Comparison of ENCODE assay signal across 8 cellular contexts in the genomic region with DNA sequence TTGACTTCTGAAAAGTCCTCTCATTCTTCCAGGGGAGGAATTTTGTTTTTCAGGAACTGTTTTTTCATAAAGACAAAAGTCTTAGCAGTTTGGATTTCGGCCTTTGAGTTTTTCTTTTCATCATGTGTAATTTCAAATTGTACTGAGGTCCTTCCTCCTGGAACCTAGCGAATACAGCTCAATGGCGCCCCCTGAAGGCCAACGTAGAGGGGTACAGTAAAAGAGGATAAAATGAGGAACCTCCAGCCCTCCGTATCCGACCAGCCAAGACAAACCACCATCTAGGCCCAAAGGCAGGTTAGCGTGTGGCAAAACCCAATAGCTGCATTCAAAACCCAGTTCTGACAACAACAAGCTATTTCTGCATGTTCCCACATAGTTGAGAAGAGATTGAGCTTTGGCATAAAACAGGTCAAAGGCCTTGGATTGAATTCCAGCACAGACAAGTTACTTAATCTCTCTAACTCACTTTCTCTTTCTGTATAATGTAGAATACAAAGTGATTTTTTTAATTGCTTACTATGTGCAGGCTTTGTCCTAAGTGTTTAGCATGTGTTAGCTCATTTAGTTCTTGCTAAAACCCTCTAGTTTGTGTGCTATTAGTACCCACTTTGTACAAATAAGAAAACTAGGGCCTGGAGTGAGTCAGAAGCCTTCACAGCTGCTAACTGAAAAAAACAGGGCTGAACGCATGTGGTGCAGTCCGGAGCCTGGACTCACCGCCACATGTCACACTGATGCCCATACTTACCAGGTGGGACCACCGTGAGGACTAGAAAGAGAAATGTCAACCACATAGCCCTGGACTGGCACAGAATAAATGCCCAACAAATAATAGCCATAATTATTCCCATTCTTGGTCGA. TPM values are rescaled to one million over a fixed set of nuclear protein-coding genes. Genes with fewer than 3 reads are reported as not detected.
A peak's percentile ranks its signal among the peaks of the same experiment; 100 is the strongest.
DNase-seq lines count a peak whose midpoint lies in the region; ATAC-seq and TF ChIP-seq lines count a peak whose summit lies in the region.

No MANE protein-coding gene starts in this region.

- peak overlapping the region; percentile 97 for H3K27ac Mint-ChIP-seq in activated T-helper 2 cell treated with anti-CD3 and anti-CD28 coated beads, Interferon-gamma antibody, Interleukin-2, Interleukin-4, amounts not matched to agents 10 μg/mL and 5 μg/mL and 100 μg/mL, durations not matched to agents 14 hours and 24 hours and 36 hours

- ATAC-seq in GM21526 (IDR thresholded peaks at IDR 0.05; ENCODE audit: low FRiP score, unreplicated experiment): peak; percentile 61
- ATAC-seq in thoracic aorta (ENCODE audit: insufficient number of reproducible peaks, low FRiP score, low read depth): peak; percentile 80

- TF ChIP-seq RAD21 in Ishikawa (IDR thresholded peaks at IDR 0.05; ENCODE audit: low read depth): peak; percentile 99

- H3K27me3 ChIP-seq in osteoblast (ENCODE audit: insufficient read depth, low read length): no peaks in the 10 kb centered on the region
- no peaks in the 10 kb centered on the region for H3K27me3 ChIP-seq in thoracic aorta (replicated peaks; ENCODE audit: insufficient read depth)

- H3K4me3 ChIP-seq in foreskin fibroblast (ENCODE audit: low read depth in 1 of 2, low read length in 2 of 2): no peak overlapping the region
- H3K4me3 ChIP-seq in osteoblast (ENCODE audit: insufficient read depth, low read length): peak overlapping the region; percentile 37
- H3K4me3 ChIP-seq in thoracic aorta: no peak overlapping the region

- peaks cover 7% of the 10 kb centered on the region for H3K4me1 ChIP-seq in osteoblast (ENCODE audit: insufficient read depth, low read length)
- peaks cover 0 to 15% of the 10 kb centered on the region in 2 donors for H3K4me1 ChIP-seq in thoracic aorta (ENCODE audit: control insufficient read depth in 1 of 2, low read depth in 2 of 2)

- DNase-seq in DMS114 treated with DMSO at 0.1 percent for 48 hours (lab: John Stamatoyannopoulos, UW; ENCODE audit: unreplicated experiment) (peak; percentile 31), RPMI8226 (peak; percentile 83), foreskin fibroblast (peak; percentile 75 to 93), osteoblast (ENCODE audit: insufficient read length, low spot score, missing footprints) (no peak), thoracic aorta (ENCODE audit: low spot score) (peak; percentile 59)
- peak; percentile 81 for DNase-seq in activated T-helper 2 cell treated with anti-CD3 and anti-CD28 coated beads, Interferon-gamma antibody, Interleukin-2, Interleukin-4, amounts not matched to agents 10 μg/mL and 5 μg/mL and 100 μg/mL, durations not matched to agents 14 hours and 24 hours and 36 hours (ENCODE audit: low spot score)

- H2AFZ ChIP-seq in osteoblast (ENCODE audit: low read length): peak overlapping the region; percentile 94

- H3K27ac ChIP-seq in osteoblast (ENCODE audit: low read depth, low read length) (peak overlapping the region; percentile 59), thoracic aorta (peak overlapping the region; percentile 35 to 63)

- H3K9me3 Mint-ChIP-seq in activated T-helper 2 cell treated with anti-CD3 and anti-CD28 coated beads, Interferon-gamma antibody, Interleukin-2, Interleukin-4, amounts not matched to agents 10 μg/mL and 5 μg/mL and 100 μg/mL, durations not matched to agents 14 hours and 24 hours and 36 hours: no peaks in the 10 kb centered on the region

- TF ChIP-seq EP300 in Ishikawa (IDR thresholded peaks at IDR 0.05; ENCODE audit: borderline replicate concordance): no peak

- intact Hi-C loops in activated T-helper 2 cell treated with anti-CD3 and anti-CD28 coated beads, Interferon-gamma antibody, Interleukin-2, Interleukin-4, amounts not matched to agents 10 μg/mL and 5 μg/mL and 100 μg/mL, durations not matched to agents 14 hours and 24 hours and 36 hours (cut with micrococcal nuclease): loop anchor here (1.0 to 2.0 kb wide), 7 partner anchors 107 to 600 kb away; no protein-coding TSS in a partner anchor

- peak overlapping the region; percentile 28 for H3K4me3 Mint-ChIP-seq in activated T-helper 2 cell treated with anti-CD3 and anti-CD28 coated beads, Interferon-gamma antibody, Interleukin-2, Interleukin-4, amounts not matched to agents 10 μg/mL and 5 μg/mL and 100 μg/mL, durations not matched to agents 14 hours and 24 hours and 36 hours (ENCODE audit: low read depth)

- no peaks in the 10 kb centered on the region for H3K36me3 ChIP-seq in osteoblast (ENCODE audit: insufficient read depth, low read length)
- H3K36me3 ChIP-seq in thoracic aorta: no peaks in the 10 kb centered on the region

- H3K4me1 Mint-ChIP-seq in activated T-helper 2 cell treated with anti-CD3 and anti-CD28 coated beads, Interferon-gamma antibody, Interleukin-2, Interleukin-4, amounts not matched to agents 10 μg/mL and 5 μg/mL and 100 μg/mL, durations not matched to agents 14 hours and 24 hours and 36 hours (ENCODE audit: low read depth): peaks cover 59% of the 10 kb centered on the region

- H3K36me3 Mint-ChIP-seq in activated T-helper 2 cell treated with anti-CD3 and anti-CD28 coated beads, Interferon-gamma antibody, Interleukin-2, Interleukin-4, amounts not matched to agents 10 μg/mL and 5 μg/mL and 100 μg/mL, durations not matched to agents 14 hours and 24 hours and 36 hours (ENCODE audit: low read depth): no peaks in the 10 kb centered on the region

- no peaks in the 10 kb centered on the region for H3K9me3 ChIP-seq in osteoblast (ENCODE audit: low read depth, low read length)
- H3K9me3 ChIP-seq in thoracic aorta: no peaks in the 10 kb centered on the region

- H4K20me1 ChIP-seq in osteoblast (ENCODE audit: insufficient read depth, low read length): no peaks in the 10 kb centered on the region

- no peaks in the 10 kb centered on the region for H3K27me3 Mint-ChIP-seq in activated T-helper 2 cell treated with anti-CD3 and anti-CD28 coated beads, Interferon-gamma antibody, Interleukin-2, Interleukin-4, amounts not matched to agents 10 μg/mL and 5 μg/mL and 100 μg/mL, durations not matched to agents 14 hours and 24 hours and 36 hours (ENCODE audit: low read depth)

- no peaks in the 10 kb centered on the region for H3K79me2 ChIP-seq in osteoblast (ENCODE audit: insufficient read depth, low read length)

- TF ChIP-seq CTCF in foreskin fibroblast (IDR thresholded peaks at IDR 0.05; ENCODE audit: low read depth, low read length): peak; percentile 76
- peak; percentile 92 for TF ChIP-seq CTCF in osteoblast (IDR thresholded peaks at IDR 0.05; ENCODE audit: extremely low read depth, low read depth, low read length)
- peak; percentile 83 for TF ChIP-seq CTCF in thoracic aorta (IDR thresholded peaks at IDR 0.05)

- H3K4me2 ChIP-seq in osteoblast (ENCODE audit: insufficient read depth, low read length): peak overlapping the region; percentile 73

TF ChIP-seq in Ishikawa, 13 proteins besides CTCF, POLR2A, EP300 and RAD21:
- TF ChIP-seq EGR1 (IDR thresholded peaks at IDR 0.05) (no peak), FOXM1 (IDR thresholded peaks at IDR 0.05; ENCODE audit: borderline replicate concordance, low read depth) (no peak), TEAD4 (IDR thresholded peaks at IDR 0.05) (no peak), ZBTB7A (IDR thresholded peaks at IDR 0.05; ENCODE audit: low read depth) (no peak), YY1 (IDR thresholded peaks at IDR 0.05; ENCODE audit: low read depth) (no peak), CREB1 (IDR thresholded peaks at IDR 0.05; ENCODE audit: low read depth) (no peak)
- TF ChIP-seq, protein P1, sequence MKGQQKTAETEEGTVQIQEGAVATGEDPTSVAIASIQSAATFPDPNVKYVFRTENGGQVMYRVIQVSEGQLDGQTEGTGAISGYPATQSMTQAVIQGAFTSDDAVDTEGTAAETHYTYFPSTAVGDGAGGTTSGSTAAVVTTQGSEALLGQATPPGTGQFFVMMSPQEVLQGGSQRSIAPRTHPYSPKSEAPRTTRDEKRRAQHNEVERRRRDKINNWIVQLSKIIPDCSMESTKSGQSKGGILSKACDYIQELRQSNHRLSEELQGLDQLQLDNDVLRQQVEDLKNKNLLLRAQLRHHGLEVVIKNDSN (IDR thresholded peaks at IDR 0.05): no peak
- TF ChIP-seq, protein P2, sequence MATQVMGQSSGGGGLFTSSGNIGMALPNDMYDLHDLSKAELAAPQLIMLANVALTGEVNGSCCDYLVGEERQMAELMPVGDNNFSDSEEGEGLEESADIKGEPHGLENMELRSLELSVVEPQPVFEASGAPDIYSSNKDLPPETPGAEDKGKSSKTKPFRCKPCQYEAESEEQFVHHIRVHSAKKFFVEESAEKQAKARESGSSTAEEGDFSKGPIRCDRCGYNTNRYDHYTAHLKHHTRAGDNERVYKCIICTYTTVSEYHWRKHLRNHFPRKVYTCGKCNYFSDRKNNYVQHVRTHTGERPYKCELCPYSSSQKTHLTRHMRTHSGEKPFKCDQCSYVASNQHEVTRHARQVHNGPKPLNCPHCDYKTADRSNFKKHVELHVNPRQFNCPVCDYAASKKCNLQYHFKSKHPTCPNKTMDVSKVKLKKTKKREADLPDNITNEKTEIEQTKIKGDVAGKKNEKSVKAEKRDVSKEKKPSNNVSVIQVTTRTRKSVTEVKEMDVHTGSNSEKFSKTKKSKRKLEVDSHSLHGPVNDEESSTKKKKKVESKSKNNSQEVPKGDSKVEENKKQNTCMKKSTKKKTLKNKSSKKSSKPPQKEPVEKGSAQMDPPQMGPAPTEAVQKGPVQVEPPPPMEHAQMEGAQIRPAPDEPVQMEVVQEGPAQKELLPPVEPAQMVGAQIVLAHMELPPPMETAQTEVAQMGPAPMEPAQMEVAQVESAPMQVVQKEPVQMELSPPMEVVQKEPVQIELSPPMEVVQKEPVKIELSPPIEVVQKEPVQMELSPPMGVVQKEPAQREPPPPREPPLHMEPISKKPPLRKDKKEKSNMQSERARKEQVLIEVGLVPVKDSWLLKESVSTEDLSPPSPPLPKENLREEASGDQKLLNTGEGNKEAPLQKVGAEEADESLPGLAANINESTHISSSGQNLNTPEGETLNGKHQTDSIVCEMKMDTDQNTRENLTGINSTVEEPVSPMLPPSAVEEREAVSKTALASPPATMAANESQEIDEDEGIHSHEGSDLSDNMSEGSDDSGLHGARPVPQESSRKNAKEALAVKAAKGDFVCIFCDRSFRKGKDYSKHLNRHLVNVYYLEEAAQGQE (IDR thresholded peaks at IDR 0.05; ENCODE audit: low read depth): no peak

RNA-seq across cellular contexts. Expression of gene ETS1, which starts 43.2 kb away (rescaled TPM):
- total RNA-seq in activated T-helper 2 cell treated with anti-CD3 and anti-CD28 coated beads, Interferon-gamma antibody, Interleukin-2, Interleukin-4, amounts not matched to agents 10 μg/mL and 5 μg/mL and 100 μg/mL, durations not matched to agents 14 hours and 24 hours and 36 hours: 517 and 526 TPM in 2 replicates
- 64.2 and 67.3 TPM in 2 replicates for total RNA-seq in osteoblast
- total RNA-seq in thoracic aorta: 100 to 1,000 TPM in 1 of 2 donors, 10 to 100 TPM in 1; 33.6 to 116 TPM
